18 cellular contexts compared by ENCODE assay signal in the genomic region with DNA sequence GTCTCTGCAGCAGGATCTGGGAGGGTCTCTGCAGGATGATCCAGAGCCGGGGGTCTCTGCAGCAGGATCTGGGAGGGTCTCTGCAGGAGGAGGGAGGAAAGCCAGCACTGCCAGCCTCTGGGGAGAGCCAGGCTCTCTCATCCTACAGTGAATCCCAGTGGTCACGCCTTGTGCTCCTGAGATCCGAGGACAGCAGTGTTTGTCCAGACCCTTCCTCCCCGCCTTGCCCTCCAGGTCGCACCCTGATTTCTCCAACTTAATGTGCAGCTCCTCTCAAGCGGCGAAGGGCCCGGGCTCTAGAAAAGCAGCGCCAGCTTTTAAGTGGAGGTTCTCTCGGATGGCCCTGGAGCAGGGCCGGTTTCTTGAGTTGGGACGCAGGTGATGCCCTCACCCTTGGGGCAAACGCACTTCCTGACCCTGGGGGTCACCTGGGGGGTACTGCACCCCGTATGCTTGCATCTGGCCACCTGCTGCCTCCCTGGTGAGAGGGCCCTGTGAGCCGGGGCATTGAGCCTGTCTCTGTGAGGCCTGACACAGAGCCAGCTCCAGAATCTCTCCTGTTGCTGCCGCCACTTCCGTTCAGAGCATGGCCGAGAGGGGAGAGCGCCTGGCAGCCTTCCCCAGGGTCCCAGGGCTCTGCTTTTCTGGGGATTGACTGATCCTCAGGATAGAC.
"Had no signal": no experiment of that assay in that cellular context is flagged by ENCODE, and none has a peak within 500 bp of the region (broad histone marks: within the 10 kb centered on the region; RNA-seq: fewer than 3 reads in every experiment).

No MANE protein-coding gene starts in this region.

- H3K4me1 Mint-ChIP-seq: nephron had no signal

- H3K27me3 Mint-ChIP-seq: naive B cell had no signal

- H3K4me3 Mint-ChIP-seq: nephron had no signal

- H3K9me3 ChIP-seq: colonic mucosa, sigmoid colon, tibial artery, upper lobe of left lung had no signal

- H3K4me3 ChIP-seq: colonic mucosa, hepatocyte, lung, sigmoid colon, skin epidermis, tibial artery, upper lobe of left lung had no signal

- H3K27me3 ChIP-seq: colonic mucosa, hepatocyte, sigmoid colon, tibial artery, upper lobe of left lung had no signal

- H3K36me3 ChIP-seq: colonic mucosa, sigmoid colon, tibial artery, upper lobe of left lung had no signal

- ATAC-seq: left colon, left ventricle myocardium superior had no signal

- H3K27ac Mint-ChIP-seq: nephron had no signal

- DNase-seq: cerebellar nuclear complex; colonic mucosa; dermis blood vessel endothelial cell; foreskin melanocyte; left colon; left ventricle myocardium superior; mesenchymal stem cell; naive B cell; sigmoid colon; stimulated activated CD4-positive, alpha-beta T cell treated with anti-CD3 and anti-CD28 coated beads, Interleukin-2, amount 100 ng/mL, for 24 hours; stimulated activated CD4-positive, alpha-beta T cell treated with anti-CD3 and anti-CD28 coated beads, Interleukin-4, amount 100 ng/mL, for 4 hours; stimulated activated naive CD4-positive, alpha-beta T cell treated with Interleukin-2 at 50 U/mL for 16 hours; upper lobe of left lung had no signal

- H3K4me1 ChIP-seq: colonic mucosa, sigmoid colon, tibial artery, upper lobe of left lung had no signal

- H3K27ac ChIP-seq: colonic mucosa, hepatocyte, sigmoid colon, skin epidermis, tibial artery, upper lobe of left lung had no signal

- H3K9me3 Mint-ChIP-seq: nephron had no signal
